In the genomic region with DNA sequence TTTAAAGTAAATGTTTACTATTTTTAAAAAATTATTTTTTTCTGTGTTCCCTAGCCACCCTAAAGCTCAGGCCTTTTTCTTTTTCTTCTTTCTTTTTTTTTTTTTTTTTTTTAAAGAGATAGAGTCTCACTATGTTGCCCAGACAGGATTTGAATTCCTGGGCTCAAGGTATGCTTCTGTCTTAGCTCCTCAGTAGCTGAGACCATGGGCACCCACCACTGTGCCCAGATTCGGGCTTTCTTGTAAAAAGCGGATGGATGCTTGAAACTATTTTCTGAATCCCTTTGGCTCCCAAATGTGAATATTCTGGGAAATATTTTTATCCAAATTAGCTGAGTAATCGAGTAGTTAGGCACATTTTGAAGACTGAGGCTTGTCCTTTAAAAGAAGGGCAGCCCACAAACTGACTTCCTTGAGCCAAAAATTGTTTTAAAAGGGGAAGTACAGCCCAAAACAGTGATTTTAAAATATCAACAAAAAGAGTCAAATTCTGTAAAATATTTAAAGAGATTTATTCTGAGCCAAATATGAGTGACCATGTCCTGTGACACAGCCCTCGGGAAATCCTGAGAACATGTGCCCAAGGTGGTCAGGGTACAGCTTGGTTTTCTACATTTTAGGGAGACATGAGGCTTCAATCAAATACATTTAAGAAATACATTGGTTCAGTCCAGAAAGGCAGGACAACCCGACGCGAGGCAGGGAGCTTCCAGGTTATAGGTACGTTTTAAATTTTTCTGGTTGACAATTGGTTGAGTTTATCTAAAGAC, we compare ENCODE assay signal across 1 cellular context.
TF ChIP-seq lines count a peak whose summit lies in the region.

No MANE protein-coding gene starts in this region.

TF ChIP-seq in endothelial cell of umbilical vein, 7 proteins besides CTCF, POLR2A, EP300 and RAD21 (continued from another document):
- no peak for TF ChIP-seq MYC (IDR thresholded peaks at IDR 0.05; ENCODE audit: low read depth, low read length)
- TF ChIP-seq EZH2 (IDR thresholded peaks at IDR 0.05; ENCODE audit: borderline replicate concordance, low read depth, low read length, severe bottlenecking), result no peak
- no peak for TF ChIP-seq JUN (IDR thresholded peaks at IDR 0.05; ENCODE audit: borderline replicate concordance, insufficient read depth, insufficient read length, low read depth)
- no peak for TF ChIP-seq POLR2AphosphoS5 (IDR thresholded peaks at IDR 0.05; ENCODE audit: insufficient read depth, low read depth, low read length)
- TF ChIP-seq, protein P1, sequence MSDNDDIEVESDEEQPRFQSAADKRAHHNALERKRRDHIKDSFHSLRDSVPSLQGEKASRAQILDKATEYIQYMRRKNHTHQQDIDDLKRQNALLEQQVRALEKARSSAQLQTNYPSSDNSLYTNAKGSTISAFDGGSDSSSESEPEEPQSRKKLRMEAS (IDR thresholded peaks at IDR 0.05; ENCODE audit: insufficient read depth, insufficient read length), result no peak
TF ChIP-seq in endothelial cell of umbilical vein: peak in this region for 0.
